Comparison of ENCODE assay signal across 8 cellular contexts in the genomic region with DNA sequence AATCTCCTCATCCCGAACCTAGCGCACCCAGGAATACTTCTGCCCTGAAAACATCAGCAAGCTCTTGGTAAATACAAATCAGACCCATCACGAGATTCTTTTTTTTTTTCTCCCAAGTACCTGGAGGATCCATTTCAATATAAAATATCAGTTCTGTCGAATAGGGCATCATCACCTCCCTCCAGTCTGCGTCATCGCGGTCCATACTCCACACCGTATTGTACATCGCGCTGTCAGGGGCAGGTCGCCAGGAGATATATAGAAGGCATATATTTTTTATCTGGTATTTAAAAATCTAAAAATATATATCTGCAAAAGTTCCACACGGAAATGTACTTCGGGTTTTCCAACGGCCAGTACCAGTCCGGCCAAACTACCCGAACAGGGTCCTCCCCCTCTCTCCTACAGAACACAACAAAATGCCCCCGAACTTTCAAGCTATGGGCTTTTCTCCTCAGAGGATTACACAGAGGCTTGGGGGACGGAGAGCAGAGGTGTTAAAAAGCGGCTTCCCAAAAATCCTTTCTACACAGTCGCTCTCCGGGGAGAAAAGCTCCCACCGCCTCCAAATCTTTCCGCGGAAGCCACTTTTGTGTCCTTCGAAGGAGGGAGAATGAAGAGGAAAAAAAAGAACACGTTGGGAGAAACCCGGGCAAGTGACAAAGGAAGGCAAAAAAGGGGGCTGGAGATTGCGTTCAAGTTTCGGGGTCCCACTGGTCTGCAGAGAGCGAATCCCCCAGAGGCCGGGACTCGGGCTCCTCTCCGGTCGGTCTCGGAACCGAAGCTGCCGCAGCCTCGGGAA. TPM values are rescaled to one million over a fixed set of nuclear protein-coding genes. Genes with fewer than 3 reads are reported as not detected.
A peak's percentile ranks its signal among the peaks of the same experiment; 100 is the strongest.
DNase-seq lines count a peak whose midpoint lies in the region; ATAC-seq and TF ChIP-seq lines count a peak whose summit lies in the region.

No MANE protein-coding gene starts in this region.

- H3K36me3 ChIP-seq in OCI-LY7 (ENCODE audit: insufficient read depth, low read length) (no peaks in the 10 kb centered on the region), rectal smooth muscle tissue (ENCODE audit: control insufficient read depth, insufficient read depth, low read length) (no peaks in the 10 kb centered on the region)

- no peak for TF ChIP-seq CTCF in OCI-LY7 (conservative IDR thresholded peaks at IDR 0.05; ENCODE audit: low read length)

- H3K4me2 ChIP-seq in OCI-LY7 (ENCODE audit: low read length): peak overlapping the region; percentile 65

- H3K27me3 ChIP-seq in rectal smooth muscle tissue (ENCODE audit: control insufficient read depth, insufficient read depth, low read length): no peaks in the 10 kb centered on the region

- no peaks in the 10 kb centered on the region for H3K9me3 Mint-ChIP-seq in activated naive CD4-positive, alpha-beta T cell treated with anti-CD3 and anti-CD28 coated beads, Interleukin-2, amount 10 ng/mL, durations not matched to agents 7 days and 5 days

- H3K4me1 ChIP-seq in OCI-LY7 (ENCODE audit: insufficient read depth, low read length, poor library complexity, severe bottlenecking) (peaks cover 26% of the 10 kb centered on the region), rectal smooth muscle tissue (ENCODE audit: control insufficient read depth, insufficient read depth, low read length) (peaks cover 8% of the 10 kb centered on the region)

- POLR2A ChIA-PET in OCI-LY7 (lab: Charles Lee): interaction anchor here (0.5 to 2.5 kb wide), 9 partner anchors 8 to 201 kb away, joined by 3 to 7 read pairs (median 3); no protein-coding TSS in a partner anchor

- H3K27me3 Mint-ChIP-seq in activated naive CD4-positive, alpha-beta T cell treated with anti-CD3 and anti-CD28 coated beads, Interleukin-2, amount 10 ng/mL, durations not matched to agents 7 days and 5 days: peaks cover 74% of the 10 kb centered on the region

- CTCF ChIA-PET in OCI-LY7 (lab: Charles Lee; ENCODE audit: unreplicated experiment): no interaction called here
- CTCF ChIA-PET in activated naive CD4-positive, alpha-beta T cell treated with anti-CD3 and anti-CD28 coated beads, Interleukin-2, amount 10 ng/mL, durations not matched to agents 7 days and 5 days (lab: Charles Lee): interaction anchor here (0.7 kb wide), 1 partner anchor 92 kb away, joined by 3 read pairs; no protein-coding TSS in a partner anchor

- peaks cover 47% of the 10 kb centered on the region for H3K79me2 ChIP-seq in OCI-LY7 (ENCODE audit: insufficient read depth, low read depth, low read length)

- H3K4me3 ChIP-seq in OCI-LY7 (ENCODE audit: low read depth, low read length, poor library complexity, severe bottlenecking): peak overlapping the region; percentile 95
- H3K4me3 ChIP-seq in rectal smooth muscle tissue (ENCODE audit: low read length): peak overlapping the region; percentile 61

- H3K4me3 Mint-ChIP-seq in activated naive CD4-positive, alpha-beta T cell treated with anti-CD3 and anti-CD28 coated beads, Interleukin-2, amount 10 ng/mL, durations not matched to agents 7 days and 5 days: peak overlapping the region; percentile 86

- no peak for ATAC-seq in left cardiac atrium
- no peak for ATAC-seq in HG03439 (IDR thresholded peaks at IDR 0.05; ENCODE audit: unreplicated experiment)

- no TSS peak for BruUV-seq in OCI-LY7 (replicated peaks; lab: Mats Ljungman, UMichigan)

- H3K27ac ChIP-seq in OCI-LY7 (ENCODE audit: low read depth, low read length, poor library complexity, severe bottlenecking) (peak overlapping the region; percentile 73), rectal smooth muscle tissue (ENCODE audit: low read depth, low read length) (peak overlapping the region; percentile 93)

- DNase-seq in activated gamma-delta T cell treated with Interleukin-2 at 50 U/mL for 16 hours: peak; percentile 20
- DNase-seq in activated gamma-delta T cell (lab: John Stamatoyannopoulos, UW): no peak
- DNase-seq in OCI-LY7 (ENCODE audit: low spot score): peak; percentile 54
- peak; percentile 39 for DNase-seq in activated naive CD4-positive, alpha-beta T cell treated with anti-CD3 and anti-CD28 coated beads, Interleukin-2, amount 10 ng/mL, durations not matched to agents 7 days and 5 days
- peak; percentile 37 for DNase-seq in left cardiac atrium
- DNase-seq in hippocampal formation (lab: John Stamatoyannopoulos, UW): no peak

- H2AFZ ChIP-seq in OCI-LY7 (ENCODE audit: low read length): peak overlapping the region; percentile 88; the same call in 1 of the 2 replicates

- peak overlapping the region; percentile 25 for H3K9ac ChIP-seq in rectal smooth muscle tissue (ENCODE audit: low read length)

- no peaks in the 10 kb centered on the region for H4K20me1 ChIP-seq in OCI-LY7 (ENCODE audit: insufficient read depth, low read length)

- H3K27ac Mint-ChIP-seq in activated naive CD4-positive, alpha-beta T cell treated with anti-CD3 and anti-CD28 coated beads, Interleukin-2, amount 10 ng/mL, durations not matched to agents 7 days and 5 days: no peak overlapping the region

- no peaks in the 10 kb centered on the region for H3K9me2 ChIP-seq in OCI-LY7 (ENCODE audit: insufficient read depth, low read length)

- peaks cover 33% of the 10 kb centered on the region for H3K4me1 Mint-ChIP-seq in activated naive CD4-positive, alpha-beta T cell treated with anti-CD3 and anti-CD28 coated beads, Interleukin-2, amount 10 ng/mL, durations not matched to agents 7 days and 5 days

- intact Hi-C loops in OCI-LY7 (cut with micrococcal nuclease; ENCODE audit: unreplicated experiment) (loop anchor here (2.0 kb wide), 3 partner anchors 35 to 445 kb away; a partner anchor contains a TSS), left cardiac atrium (cut with DNase I) (loop anchor here (5.0 kb wide), 2 partner anchors 40 to 45 kb away; a partner anchor contains a TSS)

- H3K9me3 ChIP-seq in OCI-LY7 (ENCODE audit: low read length): no peaks in the 10 kb centered on the region

- H3K36me3 Mint-ChIP-seq in activated naive CD4-positive, alpha-beta T cell treated with anti-CD3 and anti-CD28 coated beads, Interleukin-2, amount 10 ng/mL, durations not matched to agents 7 days and 5 days: no peaks in the 10 kb centered on the region

RNA-seq across cellular contexts. Expression of a gene that starts 0.5 kb away (rescaled TPM):
- 12.7 and 16.2 TPM in 2 replicates for total RNA-seq in OCI-LY7 (2014; rRNA removed; shearing (Covaris generic))
- 25.8 and 27.0 TPM in 2 replicates for total RNA-seq in OCI-LY7 (2022)
- 10 to 100 TPM; 34.9 to 50.9 TPM for total RNA-seq in left cardiac atrium

RNA-seq across cellular contexts. Expression of a gene that starts 43.0 kb away (rescaled TPM):
- total RNA-seq in OCI-LY7 (2014; rRNA removed; shearing (Covaris generic)): not detected in 2 replicates
- not detected in 2 replicates for total RNA-seq in OCI-LY7 (2022)
- total RNA-seq in left cardiac atrium: 1 to 10 TPM; 1.6 to 1.8 TPM

RNA-seq across cellular contexts. Expression of a gene that starts 44.4 kb away (rescaled TPM):
- total RNA-seq in OCI-LY7 (2014; rRNA removed; shearing (Covaris generic)): not detected in 2 replicates
- total RNA-seq in OCI-LY7 (2022) (not detected in 2 replicates), left cardiac atrium (not detected)

Comparison
In these comparisons a context has a peak if more than half of its experiments do, and no peak if none do; other contexts are left out.
1. DNase-seq: peak in activated gamma-delta T cell treated with Interleukin-2 at 50 U/mL for 16 hours (single experiment), OCI-LY7 (single experiment), activated naive CD4-positive, alpha-beta T cell treated with anti-CD3 and anti-CD28 coated beads, Interleukin-2, amount 10 ng/mL, durations not matched to agents 7 days and 5 days (single experiment) and left cardiac atrium (single experiment); none in activated gamma-delta T cell (single experiment) and hippocampal formation (0 of 2).